8 cellular contexts compared by ENCODE assay signal in the genomic region with DNA sequence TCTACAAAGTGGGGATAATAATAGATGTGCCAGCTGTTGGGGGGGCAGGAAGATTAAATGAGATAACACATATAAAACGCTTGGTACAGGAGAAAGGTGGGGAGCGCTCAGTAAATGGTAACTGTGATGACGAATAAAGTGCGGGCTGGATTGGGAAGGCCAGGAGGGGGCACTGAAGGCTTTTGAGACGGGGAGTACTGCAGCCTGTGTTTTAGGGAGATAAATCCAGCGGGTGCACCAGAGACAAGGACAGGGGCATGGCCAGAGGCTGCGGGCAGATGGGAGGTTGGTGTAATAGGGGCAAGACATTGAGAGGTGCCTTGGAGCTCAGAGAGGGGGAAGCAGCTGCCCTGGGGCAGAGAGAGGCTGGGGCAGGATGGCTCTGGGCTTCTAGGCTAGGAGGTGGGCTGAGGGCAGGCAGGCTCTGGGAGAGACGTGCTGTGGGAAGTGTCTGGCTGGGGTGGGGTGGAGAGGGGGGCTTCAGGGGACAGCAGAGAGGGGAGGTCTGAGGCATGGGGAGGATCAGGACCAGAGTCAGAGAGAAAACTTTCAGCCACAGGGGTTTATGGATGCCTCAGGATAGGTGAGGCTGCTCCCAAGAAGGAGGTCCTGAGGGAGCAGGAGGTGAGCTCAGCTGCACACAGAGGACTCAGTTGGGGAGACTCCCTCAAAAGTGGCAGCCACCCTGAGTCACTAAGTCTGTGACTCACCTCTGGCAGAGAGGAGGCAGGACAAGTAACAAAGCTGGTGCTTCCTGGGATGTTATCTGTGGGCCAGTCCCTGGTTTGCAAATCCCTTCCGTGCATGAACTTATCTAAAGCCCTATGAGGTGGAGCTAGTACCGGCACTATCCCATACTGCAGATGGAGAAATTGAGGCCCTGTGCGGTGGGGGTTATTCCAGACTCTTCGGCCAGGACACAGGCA. TPM values are rescaled to one million over a fixed set of nuclear protein-coding genes. Genes with fewer than 3 reads are reported as not detected.
DNase-seq lines count a peak whose midpoint lies in the region; ATAC-seq and TF ChIP-seq lines count a peak whose summit lies in the region.

No MANE protein-coding gene starts in this region.

- peak overlapping the region; percentile 52 for H3K27ac Mint-ChIP-seq in neural crest cell (ENCODE audit: unreplicated experiment)

- H2AFZ ChIP-seq in MM.1S (ENCODE audit: low read length) = no peak overlapping the region

- no peaks in the 10 kb centered on the region for H3K9me2 ChIP-seq in MM.1S (replicated peaks; ENCODE audit: insufficient read depth, low read length)

- peaks cover 58% of the 10 kb centered on the region for H3K4me1 Mint-ChIP-seq in neural crest cell

- H3K9me3 ChIP-seq in MM.1S (replicated peaks; ENCODE audit: insufficient read depth, low read length) = no peaks in the 10 kb centered on the region
- H3K9me3 ChIP-seq in endocrine pancreas (ENCODE audit: control insufficient read depth, low read length) = no peaks in the 10 kb centered on the region
- no peaks in the 10 kb centered on the region for H3K9me3 ChIP-seq in upper lobe of right lung

- H3K27ac ChIP-seq in MM.1S (ENCODE audit: low read length) (no peak overlapping the region), upper lobe of right lung (peak overlapping the region; percentile 96)

- H3K27me3 ChIP-seq in MM.1S (replicated peaks; ENCODE audit: insufficient read depth, low read length) (no peaks in the 10 kb centered on the region), endocrine pancreas (ENCODE audit: control insufficient read depth, insufficient read depth, low read length) (no peaks in the 10 kb centered on the region), upper lobe of right lung (no peaks in the 10 kb centered on the region)

- no peak overlapping the region for H3K4me2 ChIP-seq in MM.1S (ENCODE audit: low read depth, low read length)

- no peaks in the 10 kb centered on the region for H3K36me3 ChIP-seq in MM.1S (replicated peaks; ENCODE audit: insufficient read depth, low read length)
- no peaks in the 10 kb centered on the region for H3K36me3 ChIP-seq in endocrine pancreas (ENCODE audit: control insufficient read depth, insufficient read depth, low read length)
- no peaks in the 10 kb centered on the region for H3K36me3 ChIP-seq in upper lobe of right lung

- H3F3A ChIP-seq in MM.1S (ENCODE audit: insufficient read depth, low read length) = peaks cover 10% of the 10 kb centered on the region; the same call in 1 of the 2 replicates

- no peaks in the 10 kb centered on the region for H3K36me3 Mint-ChIP-seq in neural crest cell (ENCODE audit: low read depth)

- peak; percentile 8; the same call in 1 of the 2 replicates for TF ChIP-seq CTCF in MM.1S (IDR thresholded peaks at IDR 0.05; ENCODE audit: low read length)
- peak; percentile 37 for TF ChIP-seq CTCF in neural crest cell (conservative IDR thresholded peaks at IDR 0.05)
- TF ChIP-seq CTCF in upper lobe of right lung (IDR thresholded peaks at IDR 0.05) = no peak

- H3K4me1 ChIP-seq in MM.1S (ENCODE audit: low read length) (peaks cover 19% of the 10 kb centered on the region), endocrine pancreas (ENCODE audit: control insufficient read depth, insufficient read depth, low read length) (no peaks in the 10 kb centered on the region), upper lobe of right lung (peaks cover 33% of the 10 kb centered on the region)

- H3K9ac ChIP-seq in MM.1S (ENCODE audit: low read length) (no peak overlapping the region), endocrine pancreas (ENCODE audit: control insufficient read depth, insufficient read depth, low read length) (peak overlapping the region; percentile 12)

- ATAC-seq in upper lobe of right lung = no peak

- peak; percentile 3 for DNase-seq in DMS53 treated with DMSO at 0.1 percent for 48 hours (lab: John Stamatoyannopoulos, UW; ENCODE audit: unreplicated experiment)
- DNase-seq in MM.1S = no peak
- peak; percentile 69 to 77 for DNase-seq in activated CD4-positive, alpha-beta T cell treated with anti-CD3 and anti-CD28 coated beads, Interleukin-2, amount 50 U/mL, for 48 hours
- DNase-seq in neural crest cell (ENCODE audit: low read depth, low spot score) = no peak
- no peak for DNase-seq in upper lobe of right lung
- no peak for DNase-seq in NCI-H2081 treated with DMSO at 0.1 percent for 48 hours (lab: John Stamatoyannopoulos, UW)
- DNase-seq in NCI-H1105 treated with DMSO at 0.1 percent for 48 hours (lab: John Stamatoyannopoulos, UW) = no peak

- H4K20me1 ChIP-seq in MM.1S (ENCODE audit: insufficient read depth, low read length) = no peaks in the 10 kb centered on the region

- H3K4me3 ChIP-seq in MM.1S (ENCODE audit: low read length) (no peak overlapping the region), endocrine pancreas (ENCODE audit: control insufficient read depth, insufficient read depth, low read length) (no peak overlapping the region), upper lobe of right lung (no peak overlapping the region)

- H3K9me3 Mint-ChIP-seq in neural crest cell = no peaks in the 10 kb centered on the region

- H3K79me2 ChIP-seq in MM.1S (ENCODE audit: low read length) = no peaks in the 10 kb centered on the region

- H3K27me3 Mint-ChIP-seq in neural crest cell (ENCODE audit: low read depth) = no peaks in the 10 kb centered on the region

- intact Hi-C loops in upper lobe of right lung (cut with DNase I) = loop anchor here (5.0 kb wide), 2 partner anchors 66 to 101 kb away; no protein-coding TSS in a partner anchor

- peak overlapping the region; percentile 72 for H3K4me3 Mint-ChIP-seq in neural crest cell

RNA-seq across cellular contexts. Expression of a gene that starts 18.9 kb away (rescaled TPM):
- total RNA-seq in neural crest cell = not detected in 2 replicates
- not detected for total RNA-seq in upper lobe of right lung

Comparison
In these comparisons a context has a peak if more than half of its experiments do, and no peak if none do; other contexts are left out.
1. DNase-seq: peak in DMS53 treated with DMSO at 0.1 percent for 48 hours (single experiment) and activated CD4-positive, alpha-beta T cell treated with anti-CD3 and anti-CD28 coated beads, Interleukin-2, amount 50 U/mL, for 48 hours (2 of 2); none in MM.1S (single experiment), neural crest cell (single experiment), upper lobe of right lung (single experiment), NCI-H2081 treated with DMSO at 0.1 percent for 48 hours (single experiment) and NCI-H1105 treated with DMSO at 0.1 percent for 48 hours (single experiment).